1 cellular context compared by ENCODE assay signal in the genomic region with DNA sequence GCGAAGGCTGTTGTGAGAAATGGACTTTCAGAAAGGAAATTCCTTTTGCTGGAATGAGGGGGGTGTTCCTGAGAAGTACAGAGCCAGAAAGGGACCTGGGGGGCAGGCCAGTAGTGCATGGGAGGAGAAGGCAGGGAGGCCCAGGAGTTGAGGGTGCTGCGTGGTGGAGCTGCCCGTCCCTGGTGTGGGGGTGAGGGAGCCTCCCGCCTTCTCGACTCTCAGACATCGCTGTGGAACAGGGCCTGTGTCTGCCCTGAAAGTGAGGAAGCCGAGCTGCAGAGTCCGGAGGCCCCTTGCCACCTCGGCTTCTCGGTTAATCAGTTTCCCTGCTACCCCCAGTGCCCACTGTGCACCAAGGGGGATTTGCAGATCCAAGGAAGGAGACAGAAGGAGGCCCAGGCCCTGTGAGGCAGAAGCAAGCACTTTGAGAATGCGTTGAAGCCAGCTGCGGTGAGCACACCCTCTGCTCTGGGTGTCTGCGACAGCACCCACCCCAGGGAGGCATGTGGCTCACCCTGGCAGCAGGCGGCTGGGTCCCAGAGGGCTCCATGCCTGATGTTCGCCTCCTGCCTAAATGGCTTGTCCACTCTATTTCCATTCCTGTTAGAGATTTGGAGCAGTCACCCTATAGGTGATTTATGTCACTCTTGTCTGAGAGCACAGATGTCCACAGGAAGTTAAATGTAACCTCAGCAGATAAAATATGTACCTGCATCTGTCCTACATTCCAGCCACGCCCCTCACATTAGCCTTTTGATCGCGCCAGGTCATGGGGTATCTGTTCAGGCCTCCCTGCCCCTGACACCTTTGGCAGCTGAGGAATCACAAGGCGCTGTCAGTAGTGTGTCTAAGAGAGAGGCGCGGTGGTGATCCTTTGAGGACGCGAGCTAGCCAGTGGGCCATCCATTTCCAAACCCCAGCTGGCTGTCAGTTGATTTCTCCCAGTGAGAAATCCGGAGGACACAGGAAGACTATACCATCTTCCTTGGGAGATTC.
TF ChIP-seq lines count a peak whose summit lies in the region.

No MANE protein-coding gene starts in this region.

TF ChIP-seq in K562, 482 proteins besides CTCF, POLR2A, EP300 and RAD21 (continued from another document and continues in another):
- TF ChIP-seq, protein P1, sequence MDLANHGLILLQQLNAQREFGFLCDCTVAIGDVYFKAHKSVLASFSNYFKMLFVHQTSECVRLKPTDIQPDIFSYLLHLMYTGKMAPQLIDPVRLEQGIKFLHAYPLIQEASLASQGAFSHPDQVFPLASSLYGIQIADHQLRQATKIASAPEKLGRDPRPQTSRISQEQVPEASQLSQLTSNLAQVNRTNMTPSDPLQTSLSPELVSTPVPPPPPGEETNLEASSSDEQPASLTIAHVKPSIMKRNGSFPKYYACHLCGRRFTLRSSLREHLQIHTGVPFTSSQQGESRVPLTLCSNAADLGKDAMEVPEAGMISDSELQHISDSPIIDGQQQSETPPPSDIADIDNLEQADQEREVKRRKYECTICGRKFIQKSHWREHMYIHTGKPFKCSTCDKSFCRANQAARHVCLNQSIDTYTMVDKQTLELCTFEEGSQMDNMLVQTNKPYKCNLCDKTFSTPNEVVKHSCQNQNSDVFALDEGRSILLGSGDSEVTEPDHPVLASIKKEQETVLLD (IDR thresholded peaks at IDR 0.05) = no peak
- TF ChIP-seq ZNF830 (CRISPR knock-in tag; IDR thresholded peaks at IDR 0.05) (no peak), FUS (optimal IDR thresholded peaks at IDR 0.05; ENCODE audit: low read depth, low read length) (no peak), RBM22 (IDR thresholded peaks at IDR 0.05; ENCODE audit: low read depth, low read length, poor library complexity, severe bottlenecking) (no peak), PHB2 (IDR thresholded peaks at IDR 0.05; ENCODE audit: low read depth) (no peak), ZNF707 (CRISPR knock-in tag; conservative IDR thresholded peaks at IDR 0.05) (no peak), JUN (IDR thresholded peaks at IDR 0.05; ENCODE audit: borderline replicate concordance, low read depth, low read length) (no peak), JUN (CRISPR knock-in tag; IDR thresholded peaks at IDR 0.05; ENCODE audit: borderline replicate concordance) (no peak), ZNF445 (CRISPR knock-in tag; IDR thresholded peaks at IDR 0.05; ENCODE audit: low read depth) (no peak), RBM15 (IDR thresholded peaks at IDR 0.05; ENCODE audit: insufficient read depth, low read length) (no peak), ZNF79 (CRISPR knock-in tag; IDR thresholded peaks at IDR 0.05; ENCODE audit: low read depth) (no peak), CCNT2 (IDR thresholded peaks at IDR 0.05; ENCODE audit: borderline replicate concordance, extremely low read depth, insufficient read length, low read depth, low read length) (peak; percentile 36), SAFB (IDR thresholded peaks at IDR 0.05; ENCODE audit: borderline replicate concordance, low read depth, low read length) (no peak), TAF15 (IDR thresholded peaks at IDR 0.05; ENCODE audit: low read depth, low read length) (no peak), PURB (CRISPR knock-in tag; IDR thresholded peaks at IDR 0.05; ENCODE audit: low read depth) (no peak), MEIS2 (IDR thresholded peaks at IDR 0.05; ENCODE audit: partially characterized antibody) (peak; percentile 97), SAP30 (IDR thresholded peaks at IDR 0.05; ENCODE audit: borderline replicate concordance, insufficient read depth, low read depth, low read length, poor library complexity, severe bottlenecking) (no peak), XRCC3 (IDR thresholded peaks at IDR 0.05) (no peak), KAT8 (IDR thresholded peaks at IDR 0.05; ENCODE audit: low read depth) (no peak), CBFA2T2 (conservative IDR thresholded peaks at IDR 0.05) (peak; percentile 74), CEBPB (tag; IDR thresholded peaks at IDR 0.05) (no peak), GATAD2A (IDR thresholded peaks at IDR 0.05) (no peak), ZNF507 (tag; conservative IDR thresholded peaks at IDR 0.05) (no peak), TCFL5 (CRISPR knock-in tag; conservative IDR thresholded peaks at IDR 0.05) (no peak), ARID2 (IDR thresholded peaks at IDR 0.05) (no peak), PHB (CRISPR knock-in tag; IDR thresholded peaks at IDR 0.05) (no peak), FOXP1 (CRISPR knock-in tag; IDR thresholded peaks at IDR 0.05) (no peak), NFRKB (IDR thresholded peaks at IDR 0.05; ENCODE audit: low read depth) (no peak), STAT5A (IDR thresholded peaks at IDR 0.05; ENCODE audit: borderline replicate concordance, low read length) (0 out of 2 replicates have a peak, but pooled peaks have one; percentile 58), ZNF778 (CRISPR knock-in tag; IDR thresholded peaks at IDR 0.05) (no peak), NFE2 (IDR thresholded peaks at IDR 0.05; ENCODE audit: low read depth) (no peak), TBP (optimal IDR thresholded peaks at IDR 0.05; ENCODE audit: low read depth, low read length) (no peak), MEF2A (IDR thresholded peaks at IDR 0.05; ENCODE audit: control insufficient read depth, low read depth, low read length) (no peak), L3MBTL2 (IDR thresholded peaks at IDR 0.05) (no peak), RCOR1 (IDR thresholded peaks at IDR 0.05; ENCODE audit: borderline replicate concordance in 1 of 2, low read depth in 2 of 2, low read length in 2 of 2) (peak in 1 of 2 experiments; percentile 72; a peak in 2 of 4 replicates)
- TF ChIP-seq, protein P2, sequence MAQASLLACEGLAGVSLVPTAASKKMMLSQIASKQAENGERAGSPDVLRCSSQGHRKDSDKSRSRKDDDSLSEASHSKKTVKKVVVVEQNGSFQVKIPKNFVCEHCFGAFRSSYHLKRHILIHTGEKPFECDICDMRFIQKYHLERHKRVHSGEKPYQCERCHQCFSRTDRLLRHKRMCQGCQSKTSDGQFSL (CRISPR knock-in tag; IDR thresholded peaks at IDR 0.05) = peak; percentile 65
- TF ChIP-seq, protein P2 (tag; IDR thresholded peaks at IDR 0.05) = no peak
- TF ChIP-seq, protein P3, sequence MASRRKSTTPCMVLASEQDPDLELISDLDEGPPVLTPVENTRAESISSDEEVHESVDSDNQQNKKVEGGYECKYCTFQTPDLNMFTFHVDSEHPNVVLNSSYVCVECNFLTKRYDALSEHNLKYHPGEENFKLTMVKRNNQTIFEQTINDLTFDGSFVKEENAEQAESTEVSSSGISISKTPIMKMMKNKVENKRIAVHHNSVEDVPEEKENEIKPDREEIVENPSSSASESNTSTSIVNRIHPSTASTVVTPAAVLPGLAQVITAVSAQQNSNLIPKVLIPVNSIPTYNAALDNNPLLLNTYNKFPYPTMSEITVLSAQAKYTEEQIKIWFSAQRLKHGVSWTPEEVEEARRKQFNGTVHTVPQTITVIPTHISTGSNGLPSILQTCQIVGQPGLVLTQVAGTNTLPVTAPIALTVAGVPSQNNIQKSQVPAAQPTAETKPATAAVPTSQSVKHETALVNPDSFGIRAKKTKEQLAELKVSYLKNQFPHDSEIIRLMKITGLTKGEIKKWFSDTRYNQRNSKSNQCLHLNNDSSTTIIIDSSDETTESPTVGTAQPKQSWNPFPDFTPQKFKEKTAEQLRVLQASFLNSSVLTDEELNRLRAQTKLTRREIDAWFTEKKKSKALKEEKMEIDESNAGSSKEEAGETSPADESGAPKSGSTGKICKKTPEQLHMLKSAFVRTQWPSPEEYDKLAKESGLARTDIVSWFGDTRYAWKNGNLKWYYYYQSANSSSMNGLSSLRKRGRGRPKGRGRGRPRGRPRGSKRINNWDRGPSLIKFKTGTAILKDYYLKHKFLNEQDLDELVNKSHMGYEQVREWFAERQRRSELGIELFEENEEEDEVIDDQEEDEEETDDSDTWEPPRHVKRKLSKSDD (conservative IDR thresholded peaks at IDR 0.05; ENCODE audit: low read length) = no peak
- TF ChIP-seq, protein P4, sequence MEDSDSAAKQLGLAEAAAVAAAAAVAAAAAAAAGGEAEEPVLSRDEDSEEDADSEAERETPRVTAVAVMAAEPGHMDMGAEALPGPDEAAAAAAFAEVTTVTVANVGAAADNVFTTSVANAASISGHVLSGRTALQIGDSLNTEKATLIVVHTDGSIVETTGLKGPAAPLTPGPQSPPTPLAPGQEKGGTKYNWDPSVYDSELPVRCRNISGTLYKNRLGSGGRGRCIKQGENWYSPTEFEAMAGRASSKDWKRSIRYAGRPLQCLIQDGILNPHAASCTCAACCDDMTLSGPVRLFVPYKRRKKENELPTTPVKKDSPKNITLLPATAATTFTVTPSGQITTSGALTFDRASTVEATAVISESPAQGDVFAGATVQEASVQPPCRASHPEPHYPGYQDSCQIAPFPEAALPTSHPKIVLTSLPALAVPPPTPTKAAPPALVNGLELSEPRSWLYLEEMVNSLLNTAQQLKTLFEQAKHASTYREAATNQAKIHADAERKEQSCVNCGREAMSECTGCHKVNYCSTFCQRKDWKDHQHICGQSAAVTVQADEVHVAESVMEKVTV (CRISPR knock-in tag; IDR thresholded peaks at IDR 0.05) = no peak
- TF ChIP-seq, protein P5, sequence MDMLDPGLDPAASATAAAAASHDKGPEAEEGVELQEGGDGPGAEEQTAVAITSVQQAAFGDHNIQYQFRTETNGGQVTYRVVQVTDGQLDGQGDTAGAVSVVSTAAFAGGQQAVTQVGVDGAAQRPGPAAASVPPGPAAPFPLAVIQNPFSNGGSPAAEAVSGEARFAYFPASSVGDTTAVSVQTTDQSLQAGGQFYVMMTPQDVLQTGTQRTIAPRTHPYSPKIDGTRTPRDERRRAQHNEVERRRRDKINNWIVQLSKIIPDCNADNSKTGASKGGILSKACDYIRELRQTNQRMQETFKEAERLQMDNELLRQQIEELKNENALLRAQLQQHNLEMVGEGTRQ (CRISPR knock-in tag; IDR thresholded peaks at IDR 0.05) = no peak
- TF ChIP-seq, protein P6, sequence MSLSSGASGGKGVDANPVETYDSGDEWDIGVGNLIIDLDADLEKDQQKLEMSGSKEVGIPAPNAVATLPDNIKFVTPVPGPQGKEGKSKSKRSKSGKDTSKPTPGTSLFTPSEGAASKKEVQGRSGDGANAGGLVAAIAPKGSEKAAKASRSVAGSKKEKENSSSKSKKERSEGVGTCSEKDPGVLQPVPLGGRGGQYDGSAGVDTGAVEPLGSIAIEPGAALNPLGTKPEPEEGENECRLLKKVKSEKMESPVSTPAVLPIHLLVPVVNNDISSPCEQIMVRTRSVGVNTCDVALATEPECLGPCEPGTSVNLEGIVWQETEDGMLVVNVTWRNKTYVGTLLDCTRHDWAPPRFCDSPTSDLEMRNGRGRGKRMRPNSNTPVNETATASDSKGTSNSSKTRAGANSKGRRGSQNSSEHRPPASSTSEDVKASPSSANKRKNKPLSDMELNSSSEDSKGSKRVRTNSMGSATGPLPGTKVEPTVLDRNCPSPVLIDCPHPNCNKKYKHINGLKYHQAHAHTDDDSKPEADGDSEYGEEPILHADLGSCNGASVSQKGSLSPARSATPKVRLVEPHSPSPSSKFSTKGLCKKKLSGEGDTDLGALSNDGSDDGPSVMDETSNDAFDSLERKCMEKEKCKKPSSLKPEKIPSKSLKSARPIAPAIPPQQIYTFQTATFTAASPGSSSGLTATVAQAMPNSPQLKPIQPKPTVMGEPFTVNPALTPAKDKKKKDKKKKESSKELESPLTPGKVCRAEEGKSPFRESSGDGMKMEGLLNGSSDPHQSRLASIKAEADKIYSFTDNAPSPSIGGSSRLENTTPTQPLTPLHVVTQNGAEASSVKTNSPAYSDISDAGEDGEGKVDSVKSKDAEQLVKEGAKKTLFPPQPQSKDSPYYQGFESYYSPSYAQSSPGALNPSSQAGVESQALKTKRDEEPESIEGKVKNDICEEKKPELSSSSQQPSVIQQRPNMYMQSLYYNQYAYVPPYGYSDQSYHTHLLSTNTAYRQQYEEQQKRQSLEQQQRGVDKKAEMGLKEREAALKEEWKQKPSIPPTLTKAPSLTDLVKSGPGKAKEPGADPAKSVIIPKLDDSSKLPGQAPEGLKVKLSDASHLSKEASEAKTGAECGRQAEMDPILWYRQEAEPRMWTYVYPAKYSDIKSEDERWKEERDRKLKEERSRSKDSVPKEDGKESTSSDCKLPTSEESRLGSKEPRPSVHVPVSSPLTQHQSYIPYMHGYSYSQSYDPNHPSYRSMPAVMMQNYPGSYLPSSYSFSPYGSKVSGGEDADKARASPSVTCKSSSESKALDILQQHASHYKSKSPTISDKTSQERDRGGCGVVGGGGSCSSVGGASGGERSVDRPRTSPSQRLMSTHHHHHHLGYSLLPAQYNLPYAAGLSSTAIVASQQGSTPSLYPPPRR (CRISPR knock-in tag; IDR thresholded peaks at IDR 0.05; ENCODE audit: borderline replicate concordance) = no peak
- TF ChIP-seq, protein P7, sequence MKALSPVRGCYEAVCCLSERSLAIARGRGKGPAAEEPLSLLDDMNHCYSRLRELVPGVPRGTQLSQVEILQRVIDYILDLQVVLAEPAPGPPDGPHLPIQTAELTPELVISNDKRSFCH (CRISPR knock-in tag; IDR thresholded peaks at IDR 0.05) = no peak
- TF ChIP-seq, protein P7 (tag; IDR thresholded peaks at IDR 0.05) = no peak; the same call in 1 of the 2 replicates
- TF ChIP-seq, protein P8, sequence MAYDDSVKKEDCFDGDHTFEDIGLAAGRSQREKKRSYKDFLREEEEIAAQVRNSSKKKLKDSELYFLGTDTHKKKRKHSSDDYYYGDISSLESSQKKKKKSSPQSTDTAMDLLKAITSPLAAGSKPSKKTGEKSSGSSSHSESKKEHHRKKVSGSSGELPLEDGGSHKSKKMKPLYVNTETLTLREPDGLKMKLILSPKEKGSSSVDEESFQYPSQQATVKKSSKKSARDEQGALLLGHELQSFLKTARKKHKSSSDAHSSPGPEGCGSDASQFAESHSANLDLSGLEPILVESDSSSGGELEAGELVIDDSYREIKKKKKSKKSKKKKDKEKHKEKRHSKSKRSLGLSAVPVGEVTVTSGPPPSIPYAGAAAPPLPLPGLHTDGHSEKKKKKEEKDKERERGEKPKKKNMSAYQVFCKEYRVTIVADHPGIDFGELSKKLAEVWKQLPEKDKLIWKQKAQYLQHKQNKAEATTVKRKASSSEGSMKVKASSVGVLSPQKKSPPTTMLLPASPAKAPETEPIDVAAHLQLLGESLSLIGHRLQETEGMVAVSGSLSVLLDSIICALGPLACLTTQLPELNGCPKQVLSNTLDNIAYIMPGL (CRISPR knock-in tag; IDR thresholded peaks at IDR 0.05) = no peak
- TF ChIP-seq, protein P9, sequence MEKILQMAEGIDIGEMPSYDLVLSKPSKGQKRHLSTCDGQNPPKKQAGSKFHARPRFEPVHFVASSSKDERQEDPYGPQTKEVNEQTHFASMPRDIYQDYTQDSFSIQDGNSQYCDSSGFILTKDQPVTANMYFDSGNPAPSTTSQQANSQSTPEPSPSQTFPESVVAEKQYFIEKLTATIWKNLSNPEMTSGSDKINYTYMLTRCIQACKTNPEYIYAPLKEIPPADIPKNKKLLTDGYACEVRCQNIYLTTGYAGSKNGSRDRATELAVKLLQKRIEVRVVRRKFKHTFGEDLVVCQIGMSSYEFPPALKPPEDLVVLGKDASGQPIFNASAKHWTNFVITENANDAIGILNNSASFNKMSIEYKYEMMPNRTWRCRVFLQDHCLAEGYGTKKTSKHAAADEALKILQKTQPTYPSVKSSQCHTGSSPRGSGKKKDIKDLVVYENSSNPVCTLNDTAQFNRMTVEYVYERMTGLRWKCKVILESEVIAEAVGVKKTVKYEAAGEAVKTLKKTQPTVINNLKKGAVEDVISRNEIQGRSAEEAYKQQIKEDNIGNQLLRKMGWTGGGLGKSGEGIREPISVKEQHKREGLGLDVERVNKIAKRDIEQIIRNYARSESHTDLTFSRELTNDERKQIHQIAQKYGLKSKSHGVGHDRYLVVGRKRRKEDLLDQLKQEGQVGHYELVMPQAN (IDR thresholded peaks at IDR 0.05; ENCODE audit: borderline replicate concordance) = no peak
